Comparison of ENCODE assay signal across 1 cellular context in the genomic region with DNA sequence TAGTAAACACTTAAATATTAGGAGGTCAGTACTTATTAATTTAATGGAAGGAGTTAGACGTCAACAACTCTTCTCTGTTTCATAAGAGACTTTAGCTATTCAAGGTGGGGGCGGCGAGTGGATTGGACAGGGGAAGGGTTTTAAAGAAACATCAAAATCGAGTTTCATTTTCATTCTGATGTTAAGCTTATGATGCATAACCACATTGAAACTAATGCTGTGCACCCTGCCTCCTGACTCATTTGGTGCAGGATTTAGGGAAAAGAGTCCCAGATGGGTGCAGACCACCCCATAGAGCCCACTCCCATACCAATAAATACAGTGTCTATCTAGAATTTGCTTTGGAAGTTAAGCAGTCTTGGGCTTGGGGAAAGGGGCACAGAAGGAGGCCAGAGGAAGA.
TF ChIP-seq lines count a peak whose summit lies in the region.

No MANE protein-coding gene starts in this region.

TF ChIP-seq in GM23338, 12 proteins besides CTCF, POLR2A, EP300 and RAD21 (continued from another document):
- TF ChIP-seq, protein P1, sequence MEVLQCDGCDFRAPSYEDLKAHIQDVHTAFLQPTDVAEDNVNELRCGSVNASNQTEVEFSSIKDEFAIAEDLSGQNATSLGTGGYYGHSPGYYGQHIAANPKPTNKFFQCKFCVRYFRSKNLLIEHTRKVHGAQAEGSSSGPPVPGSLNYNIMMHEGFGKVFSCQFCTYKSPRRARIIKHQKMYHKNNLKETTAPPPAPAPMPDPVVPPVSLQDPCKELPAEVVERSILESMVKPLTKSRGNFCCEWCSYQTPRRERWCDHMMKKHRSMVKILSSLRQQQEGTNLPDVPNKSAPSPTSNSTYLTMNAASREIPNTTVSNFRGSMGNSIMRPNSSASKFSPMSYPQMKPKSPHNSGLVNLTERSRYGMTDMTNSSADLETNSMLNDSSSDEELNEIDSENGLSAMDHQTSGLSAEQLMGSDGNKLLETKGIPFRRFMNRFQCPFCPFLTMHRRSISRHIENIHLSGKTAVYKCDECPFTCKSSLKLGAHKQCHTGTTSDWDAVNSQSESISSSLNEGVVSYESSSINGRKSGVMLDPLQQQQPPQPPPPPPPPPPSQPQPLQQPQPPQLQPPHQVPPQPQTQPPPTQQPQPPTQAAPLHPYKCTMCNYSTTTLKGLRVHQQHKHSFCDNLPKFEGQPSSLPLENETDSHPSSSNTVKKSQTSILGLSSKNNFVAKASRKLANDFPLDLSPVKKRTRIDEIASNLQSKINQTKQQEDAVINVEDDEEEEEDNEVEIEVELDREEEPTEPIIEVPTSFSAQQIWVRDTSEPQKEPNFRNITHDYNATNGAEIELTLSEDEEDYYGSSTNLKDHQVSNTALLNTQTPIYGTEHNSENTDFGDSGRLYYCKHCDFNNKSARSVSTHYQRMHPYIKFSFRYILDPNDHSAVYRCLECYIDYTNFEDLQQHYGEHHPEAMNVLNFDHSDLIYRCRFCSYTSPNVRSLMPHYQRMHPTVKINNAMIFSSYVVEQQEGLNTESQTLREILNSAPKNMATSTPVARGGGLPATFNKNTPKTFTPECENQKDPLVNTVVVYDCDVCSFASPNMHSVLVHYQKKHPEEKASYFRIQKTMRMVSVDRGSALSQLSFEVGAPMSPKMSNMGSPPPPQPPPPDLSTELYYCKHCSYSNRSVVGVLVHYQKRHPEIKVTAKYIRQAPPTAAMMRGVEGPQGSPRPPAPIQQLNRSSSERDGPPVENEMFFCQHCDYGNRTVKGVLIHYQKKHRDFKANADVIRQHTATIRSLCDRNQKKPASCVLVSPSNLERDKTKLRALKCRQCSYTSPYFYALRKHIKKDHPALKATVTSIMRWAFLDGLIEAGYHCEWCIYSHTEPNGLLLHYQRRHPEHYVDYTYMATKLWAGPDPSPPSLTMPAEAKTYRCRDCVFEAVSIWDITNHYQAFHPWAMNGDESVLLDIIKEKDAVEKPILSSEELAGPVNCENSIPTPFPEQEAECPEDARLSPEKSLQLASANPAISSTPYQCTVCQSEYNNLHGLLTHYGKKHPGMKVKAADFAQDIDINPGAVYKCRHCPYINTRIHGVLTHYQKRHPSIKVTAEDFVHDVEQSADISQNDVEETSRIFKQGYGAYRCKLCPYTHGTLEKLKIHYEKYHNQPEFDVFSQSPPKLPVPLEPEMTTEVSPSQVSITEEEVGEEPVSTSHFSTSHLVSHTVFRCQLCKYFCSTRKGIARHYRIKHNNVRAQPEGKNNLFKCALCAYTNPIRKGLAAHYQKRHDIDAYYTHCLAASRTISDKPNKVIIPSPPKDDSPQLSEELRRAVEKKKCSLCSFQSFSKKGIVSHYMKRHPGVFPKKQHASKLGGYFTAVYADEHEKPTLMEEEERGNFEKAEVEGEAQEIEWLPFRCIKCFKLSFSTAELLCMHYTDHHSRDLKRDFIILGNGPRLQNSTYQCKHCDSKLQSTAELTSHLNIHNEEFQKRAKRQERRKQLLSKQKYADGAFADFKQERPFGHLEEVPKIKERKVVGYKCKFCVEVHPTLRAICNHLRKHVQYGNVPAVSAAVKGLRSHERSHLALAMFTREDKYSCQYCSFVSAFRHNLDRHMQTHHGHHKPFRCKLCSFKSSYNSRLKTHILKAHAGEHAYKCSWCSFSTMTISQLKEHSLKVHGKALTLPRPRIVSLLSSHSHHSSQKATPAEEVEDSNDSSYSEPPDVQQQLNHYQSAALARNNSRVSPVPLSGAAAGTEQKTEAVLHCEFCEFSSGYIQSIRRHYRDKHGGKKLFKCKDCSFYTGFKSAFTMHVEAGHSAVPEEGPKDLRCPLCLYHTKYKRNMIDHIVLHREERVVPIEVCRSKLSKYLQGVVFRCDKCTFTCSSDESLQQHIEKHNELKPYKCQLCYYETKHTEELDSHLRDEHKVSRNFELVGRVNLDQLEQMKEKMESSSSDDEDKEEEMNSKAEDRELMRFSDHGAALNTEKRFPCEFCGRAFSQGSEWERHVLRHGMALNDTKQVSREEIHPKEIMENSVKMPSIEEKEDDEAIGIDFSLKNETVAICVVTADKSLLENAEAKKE (CRISPR knock-in tag; IDR thresholded peaks at IDR 0.05): no peak
